Comparison of ENCODE assay signal across 1 cellular context in genomic region chr16:86951831-86952598, GRCh38.
TF ChIP-seq lines count a peak whose summit lies in the region.

No MANE protein-coding gene starts in this region.

TF ChIP-seq in IMR-90, 13 proteins besides CTCF, POLR2A, EP300 and RAD21 (continued from another document):
- TF ChIP-seq NFE2L2 (IDR thresholded peaks at IDR 0.05; ENCODE audit: low read depth, low read length) (peak; percentile 37; the same call in 1 of the 2 replicates), RFX5 (IDR thresholded peaks at IDR 0.05; ENCODE audit: low read depth, low read length) (no peak), CHD1 (IDR thresholded peaks at IDR 0.05; ENCODE audit: low read depth, low read length) (no peak), MXI1 (IDR thresholded peaks at IDR 0.05; ENCODE audit: borderline replicate concordance, low read depth, low read length) (no peak), BHLHE40 (IDR thresholded peaks at IDR 0.05; ENCODE audit: low read depth, low read length) (peak; percentile 51)
